ENCODE assay signal across 26 cellular contexts in genomic region chrX:26026179-26026578, GRCh38.
"Had no signal": no experiment of that assay in that cellular context is flagged by ENCODE, and none has a peak within 500 bp of the region (broad histone marks: within the 10 kb centered on the region; RNA-seq: fewer than 3 reads in every experiment).

No MANE protein-coding gene starts in this region.

- DNase-seq: activated CD4-positive, alpha-beta T cell treated with anti-CD3 and anti-CD28 coated beads for 4 hours; activated CD4-positive, alpha-beta T cell treated with anti-CD3 and anti-CD28 coated beads, Interleukin-2, amount 50 U/mL, for 48 hours; activated CD8-positive, alpha-beta memory T cell treated with anti-CD3 and anti-CD28 coated beads for 24 hours; activated effector memory CD4-positive, alpha-beta T cell treated with Interleukin-2 at 50 U/mL for 16 hours; activated naive CD4-positive, alpha-beta T cell treated with Interleukin-2 at 50 U/mL for 16 hours; anterior cingulate cortex; body of pancreas; caudate nucleus; foreskin fibroblast; heart left ventricle; hypothalamus; immature natural killer cell; kidney; left colon; mesenchymal stem cell; natural killer cell; occipital lobe; stimulated activated CD4-positive, alpha-beta T cell treated with anti-CD3 and anti-CD28 coated beads, Interleukin-15, amount 100 ng/mL, for 24 hours; stimulated activated naive CD4-positive, alpha-beta T cell treated with Interleukin-2 at 50 U/mL for 16 hours; T-helper 2 cell; testis; transverse colon; uterus had no signal

- H3K4me3 ChIP-seq: body of pancreas, heart left ventricle, neural progenitor cell, right atrium auricular region, smooth muscle cell, testis, transverse colon, uterus had no signal
